ENCODE assay signal across 8 cellular contexts in the genomic region with DNA sequence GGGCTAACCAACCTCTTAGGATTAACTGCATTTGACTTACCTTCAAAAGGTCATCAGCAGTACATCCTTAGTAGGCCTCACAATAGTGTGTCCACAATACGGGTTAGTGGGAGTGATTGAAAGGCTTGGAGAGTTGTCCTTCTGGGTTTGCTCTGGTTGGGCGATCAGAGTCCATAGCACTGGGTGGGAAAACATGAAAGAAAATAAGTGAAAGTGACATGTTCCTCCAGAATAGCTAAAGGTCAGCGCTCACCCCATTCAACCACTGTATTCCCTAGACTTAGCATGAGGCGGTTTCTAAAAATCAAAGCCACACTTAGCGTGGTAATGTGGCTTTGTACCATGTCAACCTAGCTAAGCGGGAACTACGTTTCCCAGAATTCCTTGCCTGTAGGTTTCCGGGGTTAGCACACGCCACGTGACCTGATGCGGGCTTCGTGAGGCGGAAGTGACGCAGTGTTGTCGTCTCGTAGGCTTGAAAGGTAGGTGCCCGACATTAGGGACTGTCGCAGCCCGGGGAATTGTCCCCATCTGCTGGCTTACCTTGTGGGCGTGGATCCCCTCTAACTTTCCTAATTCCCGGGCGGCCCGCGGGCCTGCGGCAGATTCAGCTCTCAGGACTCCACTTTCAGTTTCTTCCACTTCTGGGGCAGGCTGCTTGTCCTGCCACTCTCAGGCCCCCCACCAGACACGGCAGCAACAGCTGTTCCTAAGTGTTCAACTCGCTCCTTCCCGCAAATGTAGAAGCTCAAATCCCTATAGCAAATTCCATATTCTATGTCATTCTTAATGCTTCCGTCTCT. TPM values are rescaled to one million over a fixed set of nuclear protein-coding genes. Genes with fewer than 3 reads are reported as not detected.
DNase-seq lines count a peak whose midpoint lies in the region; ATAC-seq and TF ChIP-seq lines count a peak whose summit lies in the region.

No MANE protein-coding gene starts in this region.

- peak overlapping the region; percentile 94 to 99 (median 98) for H3K27ac Mint-ChIP-seq in CD14-positive monocyte

- ATAC-seq in GM19328 (IDR thresholded peaks at IDR 0.05; ENCODE audit: unreplicated experiment) (peak; percentile 93), HG03520 (IDR thresholded peaks at IDR 0.05; ENCODE audit: unreplicated experiment) (peak; percentile 98)

- peaks cover 0 to 10% (median 4%) of the 10 kb centered on the region in 7 donors for H3K9me3 Mint-ChIP-seq in CD14-positive monocyte

- TF ChIP-seq CTCF in CD14-positive monocyte (IDR thresholded peaks at IDR 0.05) (no peak), lower leg skin (IDR thresholded peaks at IDR 0.05) (no peak)

- H3K36me3 Mint-ChIP-seq in CD14-positive monocyte, result no peaks in the 10 kb centered on the region

- H3K36me3 ChIP-seq in duodenal mucosa (ENCODE audit: control insufficient read depth in 1 of 2, insufficient read depth in 2 of 2, low read length in 2 of 2), result no peaks in the 10 kb centered on the region

- peak overlapping the region; percentile 59 for H3K27ac ChIP-seq in duodenal mucosa (ENCODE audit: low read depth, low read length)

- H3K4me3 Mint-ChIP-seq in CD14-positive monocyte, result peak overlapping the region; percentile 85 to 95

- WGBS in lower leg skin, 2 donors, result 7 to 12% methylated on average over 19 to 28 of the region's 29 CpGs

- peaks cover 0 to 22% (median 7%) of the 10 kb centered on the region in 3 donors for H3K27me3 Mint-ChIP-seq in CD14-positive monocyte (ENCODE audit: low read depth in 3 of 3)

- peak; percentile 90 for DNase-seq in CD14-positive monocyte (ENCODE audit: low spot score)
- DNase-seq in NCI-H526 treated with DMSO at 0.1 percent for 48 hours (lab: John Stamatoyannopoulos, UW), result peak; percentile 81
- peak; percentile 81 to 87 for DNase-seq in activated CD4-positive, alpha-beta T cell treated with anti-CD3 and anti-CD28 coated beads, Interleukin-2, amount 50 U/mL, for 48 hours
- DNase-seq in lower leg skin (ENCODE audit: low spot score in 2 of 2), result peak; percentile 93 to 97
- peak; percentile 64 to 79 for DNase-seq in stimulated activated CD4-positive, alpha-beta T cell treated with anti-CD3 and anti-CD28 coated beads, Interleukin-4, amount 100 ng/mL, for 48 hours (ENCODE audit: low read depth in 2 of 2)

- peaks cover 0 to 4% of the 10 kb centered on the region in 2 donors for H3K9me3 ChIP-seq in duodenal mucosa (ENCODE audit: control insufficient read depth in 1 of 2, low read length in 2 of 2)

- peaks cover 0 to 7% of the 10 kb centered on the region in 2 donors for H3K4me1 ChIP-seq in duodenal mucosa (ENCODE audit: control insufficient read depth in 1 of 2, insufficient read depth in 2 of 2, low read length in 2 of 2)

- H3K4me1 Mint-ChIP-seq in CD14-positive monocyte, result peaks cover 8% of the 10 kb centered on the region

- peak overlapping the region; percentile 77 to 85 for H3K4me3 ChIP-seq in duodenal mucosa (ENCODE audit: low read depth in 1 of 2, low read length in 2 of 2)
- peak overlapping the region; percentile 66 for H3K4me3 ChIP-seq in lower leg skin (ENCODE audit: low read depth, poor library complexity, severe bottlenecking)

- intact Hi-C loops in CD14-positive monocyte (cut with micrococcal nuclease) (loop anchor here (5.0 to 10.0 kb wide), 4 partner anchors 209 to 659 kb away; partner anchors contain the start of genes ZNF133 (in 2 of the 2), DTD1 (in 1 of the 2), KAT14 (in 1 of the 2) and PET117 (in 1 of the 2)), lower leg skin (cut with DNase I; ENCODE audit: low total_unique reads) (no loop called here)

- no peaks in the 10 kb centered on the region for H3K27me3 ChIP-seq in duodenal mucosa (ENCODE audit: control insufficient read depth in 1 of 2, insufficient read depth in 2 of 2, low read length in 2 of 2)

- no peak for TF ChIP-seq POLR2A in lower leg skin (IDR thresholded peaks at IDR 0.05)

- peak overlapping the region; percentile 68 to 72 for H3K9ac ChIP-seq in duodenal mucosa (ENCODE audit: low read depth in 1 of 2, low read length in 2 of 2)

RNA-seq across cellular contexts. Expression of gene SCP2D1, which starts 19.8 kb away (rescaled TPM):
- not detected for polyA plus RNA-seq in CD14-positive monocyte
- total RNA-seq in lower leg skin, result not detected

Comparison
In these comparisons a context has a peak if more than half of its experiments do, and no peak if none do; other contexts are left out.
1. Peak in every context shown above with its lines: DNase-seq, ATAC-seq, H3K4me3 ChIP-seq and H3K27ac ChIP-seq.